34 cellular contexts compared by ENCODE assay signal in genomic region chr15:99976000-99976399, GRCh38.
"Had no signal": no experiment of that assay in that cellular context is flagged by ENCODE, and none has a peak within 500 bp of the region (broad histone marks: within the 10 kb centered on the region; RNA-seq: fewer than 3 reads in every experiment).

No MANE protein-coding gene starts in this region.

- H3K9me3 ChIP-seq: ascending aorta, esophagus muscularis mucosa, heart left ventricle, left lung, lower lobe of right lung, neutrophil, ovary, stomach, thyroid gland, upper lobe of left lung, vagina had no signal

- H3K27me3 Mint-ChIP-seq: activated CD4-positive, alpha-beta memory T cell treated with anti-CD3 and anti-CD28 coated beads for 36 hours; activated CD4-positive, alpha-beta T cell treated with anti-CD3 and anti-CD28 coated beads, Interleukin-2, amount 10 ng/mL, durations not matched to agents 24 days and 14 days; activated naive CD4-positive, alpha-beta T cell treated with anti-CD3 and anti-CD28 coated beads, Interleukin-2, amount 10 ng/mL, durations not matched to agents 7 days and 5 days; activated naive CD8-positive, alpha-beta T cell treated with anti-CD3 and anti-CD28 coated beads, Interleukin-2, amount 10 ng/mL, durations not matched to agents 7 days and 5 days had no signal

- DNase-seq: activated CD4-positive, alpha-beta memory T cell treated with anti-CD3 and anti-CD28 coated beads for 36 hours; activated CD4-positive, alpha-beta T cell treated with anti-CD3 and anti-CD28 coated beads, Interleukin-2, amount 10 ng/mL, durations not matched to agents 24 days and 14 days; activated CD4-positive, CD25-positive, alpha-beta regulatory T cell treated with anti-CD3 and anti-CD28 coated beads, Interleukin-2, amount 50 U/mL, for 72 hours; activated CD8-positive, alpha-beta memory T cell treated with anti-CD3 and anti-CD28 coated beads, Interleukin-2, amount 50 U/mL, for 4 hours; activated gamma-delta T cell; activated naive CD4-positive, alpha-beta T cell treated with anti-CD3 and anti-CD28 coated beads, Interleukin-2, amount 10 ng/mL, durations not matched to agents 7 days and 5 days; activated naive CD8-positive, alpha-beta T cell treated with anti-CD3 and anti-CD28 coated beads, Interleukin-2, amount 10 ng/mL, durations not matched to agents 7 days and 5 days; activated T-cell treated with anti-CD3 and anti-CD28 coated beads, Interleukin-2, amount 50 U/mL, for 1 hour; foreskin keratinocyte; heart left ventricle; hypothalamus; kidney glomerular epithelial cell; naive B cell; ovary; small intestine; stimulated activated CD4-positive, alpha-beta T cell treated with anti-CD3 and anti-CD28 coated beads, Interleukin-1b, Interleukin-23, amount 100 ng/mL, for 48 hours; stimulated activated CD4-positive, alpha-beta T cell treated with anti-CD3 and anti-CD28 coated beads, Interleukin-4, amount 100 ng/mL, for 4 hours; stimulated activated CD8-positive, alpha-beta memory T cell treated with anti-CD3 and anti-CD28 coated beads, Interleukin-4, amount 100 ng/mL, for 48 hours; stimulated activated naive B cell treated with anti-CD40 and anti-IgM and Interleukin-4, amounts not matched to agents 10 μg/mL and 1 μg/mL and 100 μg/mL, for 72 hours; stomach; SW 1271; thyroid gland; upper lobe of left lung had no signal

- FAIRE-seq: small intestine had no signal

- H3K4me3 Mint-ChIP-seq: activated CD4-positive, alpha-beta memory T cell treated with anti-CD3 and anti-CD28 coated beads for 36 hours; activated CD4-positive, alpha-beta T cell treated with anti-CD3 and anti-CD28 coated beads, Interleukin-2, amount 10 ng/mL, durations not matched to agents 24 days and 14 days; activated naive CD4-positive, alpha-beta T cell treated with anti-CD3 and anti-CD28 coated beads, Interleukin-2, amount 10 ng/mL, durations not matched to agents 7 days and 5 days; activated naive CD8-positive, alpha-beta T cell treated with anti-CD3 and anti-CD28 coated beads, Interleukin-2, amount 10 ng/mL, durations not matched to agents 7 days and 5 days; activated T-helper 1 cell treated with anti-CD3 and anti-CD28 coated beads, Interleukin-12 subunit alpha, Interleukin-12 subunit beta, Interleukin-2, Interleukin-4 antibody, amounts not matched to agents 30 ng/mL and 10 ng/mL and 1 ng/mL, durations not matched to agents 14 hours and 24 hours and 36 hours; brain; naive B cell; stimulated activated naive B cell treated with anti-CD40 and anti-IgM and Interleukin-4, amounts not matched to agents 10 μg/mL and 1 μg/mL and 100 μg/mL, for 72 hours; T-helper 1 cell treated with Interleukin-12 subunit alpha and Interleukin-12 subunit beta and Interleukin-4 antibody, amounts not matched to agents 30 μg/mL and 1 μg/mL, for 36 hours had no signal

- H3K36me3 Mint-ChIP-seq: activated CD4-positive, alpha-beta memory T cell treated with anti-CD3 and anti-CD28 coated beads for 36 hours; activated naive CD4-positive, alpha-beta T cell treated with anti-CD3 and anti-CD28 coated beads, Interleukin-2, amount 10 ng/mL, durations not matched to agents 7 days and 5 days; activated naive CD8-positive, alpha-beta T cell treated with anti-CD3 and anti-CD28 coated beads, Interleukin-2, amount 10 ng/mL, durations not matched to agents 7 days and 5 days; brain; naive B cell; stimulated activated naive B cell treated with anti-CD40 and anti-IgM and Interleukin-4, amounts not matched to agents 10 μg/mL and 1 μg/mL and 100 μg/mL, for 72 hours had no signal

- H3K4me1 Mint-ChIP-seq: activated CD4-positive, alpha-beta T cell treated with anti-CD3 and anti-CD28 coated beads, Interleukin-2, amount 10 ng/mL, durations not matched to agents 24 days and 14 days; activated naive CD4-positive, alpha-beta T cell treated with anti-CD3 and anti-CD28 coated beads, Interleukin-2, amount 10 ng/mL, durations not matched to agents 7 days and 5 days; activated naive CD8-positive, alpha-beta T cell treated with anti-CD3 and anti-CD28 coated beads, Interleukin-2, amount 10 ng/mL, durations not matched to agents 7 days and 5 days; naive B cell; stimulated activated naive B cell treated with anti-CD40 and anti-IgM and Interleukin-4, amounts not matched to agents 10 μg/mL and 1 μg/mL and 100 μg/mL, for 72 hours had no signal

- H3K9me3 Mint-ChIP-seq: activated CD4-positive, alpha-beta memory T cell treated with anti-CD3 and anti-CD28 coated beads for 36 hours; activated CD4-positive, alpha-beta T cell treated with anti-CD3 and anti-CD28 coated beads, Interleukin-2, amount 10 ng/mL, durations not matched to agents 24 days and 14 days; activated naive CD4-positive, alpha-beta T cell treated with anti-CD3 and anti-CD28 coated beads, Interleukin-2, amount 10 ng/mL, durations not matched to agents 7 days and 5 days; activated naive CD8-positive, alpha-beta T cell treated with anti-CD3 and anti-CD28 coated beads, Interleukin-2, amount 10 ng/mL, durations not matched to agents 7 days and 5 days; activated T-helper 1 cell treated with anti-CD3 and anti-CD28 coated beads, Interleukin-12 subunit alpha, Interleukin-12 subunit beta, Interleukin-2, Interleukin-4 antibody, amounts not matched to agents 30 ng/mL and 10 ng/mL and 1 ng/mL, durations not matched to agents 14 hours and 24 hours and 36 hours; naive B cell; stimulated activated naive B cell treated with anti-CD40 and anti-IgM and Interleukin-4, amounts not matched to agents 10 μg/mL and 1 μg/mL and 100 μg/mL, for 72 hours; T-helper 1 cell treated with Interleukin-12 subunit alpha and Interleukin-12 subunit beta and Interleukin-4 antibody, amounts not matched to agents 30 μg/mL and 1 μg/mL, for 36 hours had no signal

- H3K36me3 ChIP-seq: ascending aorta, heart left ventricle, left lung, lower lobe of right lung, neutrophil, ovary, thyroid gland, upper lobe of left lung, vagina had no signal

- H3K4me3 ChIP-seq: ascending aorta, coronary artery, esophagus muscularis mucosa, heart left ventricle, left lung, lower lobe of right lung, ovary, stomach, thyroid gland, upper lobe of left lung, vagina had no signal

- H3K27ac Mint-ChIP-seq: activated CD4-positive, alpha-beta memory T cell treated with anti-CD3 and anti-CD28 coated beads for 36 hours; activated CD4-positive, alpha-beta T cell treated with anti-CD3 and anti-CD28 coated beads, Interleukin-2, amount 10 ng/mL, durations not matched to agents 24 days and 14 days; activated naive CD4-positive, alpha-beta T cell treated with anti-CD3 and anti-CD28 coated beads, Interleukin-2, amount 10 ng/mL, durations not matched to agents 7 days and 5 days; activated T-helper 1 cell treated with anti-CD3 and anti-CD28 coated beads, Interleukin-12 subunit alpha, Interleukin-12 subunit beta, Interleukin-2, Interleukin-4 antibody, amounts not matched to agents 30 ng/mL and 10 ng/mL and 1 ng/mL, durations not matched to agents 14 hours and 24 hours and 36 hours; naive B cell; progenitor cell of endocrine pancreas; stimulated activated naive B cell treated with anti-CD40 and anti-IgM and Interleukin-4, amounts not matched to agents 10 μg/mL and 1 μg/mL and 100 μg/mL, for 72 hours; T-helper 1 cell treated with Interleukin-12 subunit alpha and Interleukin-12 subunit beta and Interleukin-4 antibody, amounts not matched to agents 30 μg/mL and 1 μg/mL, for 36 hours had no signal

- ATAC-seq: stimulated activated naive B cell treated with anti-CD40 and anti-IgM and Interleukin-4, amounts not matched to agents 10 μg/mL and 1 μg/mL and 100 μg/mL, for 72 hours had no signal

- H3K4me1 ChIP-seq: ascending aorta, esophagus muscularis mucosa, left lung, lower lobe of right lung, stomach, upper lobe of left lung, vagina had no signal

- H3K27me3 ChIP-seq: ascending aorta, esophagus muscularis mucosa, foreskin keratinocyte, heart left ventricle, left lung, ovary, stomach, thyroid gland, upper lobe of left lung, vagina had no signal

- H3K27ac ChIP-seq: ascending aorta, coronary artery, esophagus muscularis mucosa, foreskin keratinocyte, heart left ventricle, left lung, lower lobe of right lung, neutrophil, ovary, stomach, upper lobe of left lung, vagina had no signal
